ENCODE assay signal across 36 cellular contexts in genomic region chr1:53044926-53045325, GRCh38. TPM values are rescaled to one million over a fixed set of nuclear protein-coding genes. Genes with fewer than 3 reads are reported as not detected.
"Had no signal": no experiment of that assay in that cellular context is flagged by ENCODE, and none has a peak within 500 bp of the region (broad histone marks: within the 10 kb centered on the region; RNA-seq: fewer than 3 reads in every experiment).

No MANE protein-coding gene starts in this region.

- H3K4me1 Mint-ChIP-seq: activated T-helper 17 cell treated with anti-CD3 and anti-CD28 coated beads, Interleukin-2, amount 50 U/mL, for 72 hours had no signal

- H3K9me3 Mint-ChIP-seq: activated CD4-positive, alpha-beta memory T cell treated with anti-CD3 and anti-CD28 coated beads for 36 hours; activated CD4-positive, alpha-beta T cell treated with anti-CD3 and anti-CD28 coated beads, Interleukin-2, amount 10 ng/mL, durations not matched to agents 24 days and 14 days; activated CD8-positive, alpha-beta T cell treated with anti-CD3 and anti-CD28 coated beads for 36 hours; activated naive CD4-positive, alpha-beta T cell treated with anti-CD3 and anti-CD28 coated beads for 36 hours; activated naive CD4-positive, alpha-beta T cell treated with anti-CD3 and anti-CD28 coated beads, Interleukin-2, amount 50 U/mL, for 72 hours; activated naive CD8-positive, alpha-beta T cell treated with anti-CD3 and anti-CD28 coated beads for 36 hours; activated T-cell treated with anti-CD3 and anti-CD28 coated beads, Interleukin-2, amount 50 U/mL, for 4 hours; activated T-cell treated with anti-CD3 and anti-CD28 coated beads, Interleukin-2, amount 50 U/mL, for 72 hours; activated T-helper 1 cell treated with anti-CD3 and anti-CD28 coated beads, Interleukin-12 subunit alpha, Interleukin-12 subunit beta, Interleukin-2, Interleukin-4 antibody, amounts not matched to agents 30 ng/mL and 10 ng/mL and 1 ng/mL, durations not matched to agents 14 hours and 24 hours and 36 hours; activated T-helper 17 cell treated with anti-CD3 and anti-CD28 coated beads, Interleukin-2, amount 50 U/mL, for 72 hours; T-helper 1 cell treated with Interleukin-12 subunit alpha and Interleukin-12 subunit beta and Interleukin-4 antibody, amounts not matched to agents 30 μg/mL and 1 μg/mL, for 36 hours; T-helper 2 cell treated with Interferon-gamma antibody and Interleukin-4, amounts not matched to agents 5 μg/mL and 100 μg/mL, for 36 hours had no signal

- DNase-seq: activated CD4-positive, alpha-beta memory T cell treated with anti-CD3 and anti-CD28 coated beads for 36 hours; activated CD4-positive, alpha-beta T cell treated with anti-CD3 and anti-CD28 coated beads for 4 hours; activated CD4-positive, alpha-beta T cell treated with anti-CD3 and anti-CD28 coated beads, Interleukin-2, amount 10 ng/mL, durations not matched to agents 24 days and 14 days; activated CD4-positive, alpha-beta T cell treated with anti-CD3 and anti-CD28 coated beads, Interleukin-2, amount 50 U/mL, for 1 hour; activated CD4-positive, alpha-beta T cell treated with anti-CD3 and anti-CD28 coated beads, Interleukin-2, amount 50 U/mL, for 4 hours; activated CD4-positive, CD25-positive, alpha-beta regulatory T cell; activated CD8-positive, alpha-beta memory T cell treated with anti-CD3 and anti-CD28 coated beads, Interleukin-2, amount 50 U/mL, for 4 hours; activated CD8-positive, alpha-beta T cell treated with anti-CD3 and anti-CD28 coated beads for 36 hours; activated effector memory CD4-positive, alpha-beta T cell treated with anti-CD3 and anti-CD28 coated beads, Interleukin-2, amount 50 U/mL, for 16 hours; activated gamma-delta T cell treated with Interleukin-2 at 50 U/mL for 16 hours; activated naive CD4-positive, alpha-beta T cell; activated naive CD4-positive, alpha-beta T cell treated with anti-CD3 and anti-CD28 coated beads for 36 hours; activated naive CD4-positive, alpha-beta T cell treated with anti-CD3 and anti-CD28 coated beads, Interleukin-2, amount 50 U/mL, for 16 hours; activated naive CD8-positive, alpha-beta T cell treated with anti-CD3 and anti-CD28 coated beads for 36 hours; activated T-cell treated with anti-CD3 and anti-CD28 coated beads for 4 hours; activated T-cell treated with anti-CD3 and anti-CD28 coated beads, Interleukin-2, amount 50 U/mL, for 1 hour; activated T-cell treated with anti-CD3 and anti-CD28 coated beads, Interleukin-2, amount 50 U/mL, for 4 hours; activated T-cell treated with anti-CD3 and anti-CD28 coated beads, Interleukin-2, amount 50 U/mL, for 72 hours; adrenal gland; amniotic stem cell; aorta; body of pancreas; brain microvascular endothelial cell; central memory CD4-positive, alpha-beta T cell; T-helper 1 cell; T-helper 2 cell; T-helper 9 cell had no signal

- H3K4me3 ChIP-seq: adrenal gland, body of pancreas, breast epithelium had no signal

- H3K4me3 Mint-ChIP-seq: activated CD4-positive, alpha-beta memory T cell treated with anti-CD3 and anti-CD28 coated beads for 36 hours; activated CD4-positive, alpha-beta T cell treated with anti-CD3 and anti-CD28 coated beads, Interleukin-2, amount 10 ng/mL, durations not matched to agents 24 days and 14 days; activated CD8-positive, alpha-beta T cell treated with anti-CD3 and anti-CD28 coated beads for 36 hours; activated naive CD4-positive, alpha-beta T cell treated with anti-CD3 and anti-CD28 coated beads for 36 hours; activated naive CD8-positive, alpha-beta T cell treated with anti-CD3 and anti-CD28 coated beads for 36 hours; activated T-cell treated with anti-CD3 and anti-CD28 coated beads, Interleukin-2, amount 50 U/mL, for 4 hours; activated T-cell treated with anti-CD3 and anti-CD28 coated beads, Interleukin-2, amount 50 U/mL, for 72 hours; activated T-helper 1 cell treated with anti-CD3 and anti-CD28 coated beads, Interleukin-12 subunit alpha, Interleukin-12 subunit beta, Interleukin-2, Interleukin-4 antibody, amounts not matched to agents 30 ng/mL and 10 ng/mL and 1 ng/mL, durations not matched to agents 14 hours and 24 hours and 36 hours; activated T-helper 17 cell treated with anti-CD3 and anti-CD28 coated beads, Interleukin-2, amount 50 U/mL, for 72 hours; T-helper 1 cell treated with Interleukin-12 subunit alpha and Interleukin-12 subunit beta and Interleukin-4 antibody, amounts not matched to agents 30 μg/mL and 1 μg/mL, for 36 hours; T-helper 2 cell treated with Interferon-gamma antibody and Interleukin-4, amounts not matched to agents 5 μg/mL and 100 μg/mL, for 36 hours had no signal

- H3K27ac ChIP-seq: adrenal gland, body of pancreas, brain microvascular endothelial cell, breast epithelium, VCaP had no signal

- H3K27me3 Mint-ChIP-seq: activated CD4-positive, alpha-beta memory T cell treated with anti-CD3 and anti-CD28 coated beads for 36 hours; activated CD4-positive, alpha-beta T cell treated with anti-CD3 and anti-CD28 coated beads, Interleukin-2, amount 10 ng/mL, durations not matched to agents 24 days and 14 days; activated CD8-positive, alpha-beta T cell treated with anti-CD3 and anti-CD28 coated beads for 36 hours; activated naive CD8-positive, alpha-beta T cell treated with anti-CD3 and anti-CD28 coated beads for 36 hours; activated T-helper 17 cell treated with anti-CD3 and anti-CD28 coated beads, Interleukin-2, amount 50 U/mL, for 72 hours had no signal

- ATAC-seq: activated CD4-positive, CD25-positive, alpha-beta regulatory T cell treated with anti-CD3 and anti-CD28 coated beads, Interleukin-2, amount 50 U/mL, for 24 hours; activated CD8-positive, alpha-beta T cell treated with anti-CD3 and anti-CD28 coated beads for 36 hours; activated naive CD4-positive, alpha-beta T cell treated with anti-CD3 and anti-CD28 coated beads, Interleukin-2, amount 50 U/mL, for 72 hours; activated T-cell treated with anti-CD3 and anti-CD28 coated beads, Interleukin-2, amount 50 U/mL, for 4 hours; activated T-cell treated with anti-CD3 and anti-CD28 coated beads, Interleukin-2, amount 50 U/mL, for 72 hours; activated T-helper 17 cell treated with anti-CD3 and anti-CD28 coated beads, Interleukin-2, amount 50 U/mL, for 72 hours; body of pancreas had no signal

- H3K27me3 ChIP-seq: adrenal gland, body of pancreas, brain microvascular endothelial cell, breast epithelium had no signal

- H3K36me3 ChIP-seq: brain microvascular endothelial cell, breast epithelium had no signal

- H3K9me3 ChIP-seq: adrenal gland, body of pancreas, breast epithelium had no signal

- H3K4me1 ChIP-seq: breast epithelium had no signal

- H3K27ac Mint-ChIP-seq: activated CD4-positive, alpha-beta memory T cell treated with anti-CD3 and anti-CD28 coated beads for 36 hours; activated CD4-positive, alpha-beta T cell treated with anti-CD3 and anti-CD28 coated beads, Interleukin-2, amount 10 ng/mL, durations not matched to agents 24 days and 14 days; activated CD8-positive, alpha-beta T cell treated with anti-CD3 and anti-CD28 coated beads for 36 hours; activated naive CD4-positive, alpha-beta T cell treated with anti-CD3 and anti-CD28 coated beads for 36 hours; activated naive CD8-positive, alpha-beta T cell treated with anti-CD3 and anti-CD28 coated beads for 36 hours; activated T-cell treated with anti-CD3 and anti-CD28 coated beads, Interleukin-2, amount 50 U/mL, for 72 hours; activated T-helper 1 cell treated with anti-CD3 and anti-CD28 coated beads, Interleukin-12 subunit alpha, Interleukin-12 subunit beta, Interleukin-2, Interleukin-4 antibody, amounts not matched to agents 30 ng/mL and 10 ng/mL and 1 ng/mL, durations not matched to agents 14 hours and 24 hours and 36 hours; activated T-helper 17 cell treated with anti-CD3 and anti-CD28 coated beads, Interleukin-2, amount 50 U/mL, for 72 hours; T-helper 1 cell treated with Interleukin-12 subunit alpha and Interleukin-12 subunit beta and Interleukin-4 antibody, amounts not matched to agents 30 μg/mL and 1 μg/mL, for 36 hours; T-helper 2 cell treated with Interferon-gamma antibody and Interleukin-4, amounts not matched to agents 5 μg/mL and 100 μg/mL, for 36 hours had no signal

RNA-seq across cellular contexts. Expression of gene PODN, which starts 17.1 kb away (rescaled TPM):
- total RNA-seq: activated CD4-positive, alpha-beta memory T cell treated with anti-CD3 and anti-CD28 coated beads for 36 hours; activated CD4-positive, alpha-beta T cell treated with anti-CD3 and anti-CD28 coated beads, Interleukin-2, amount 10 ng/mL, durations not matched to agents 24 days and 14 days; activated CD8-positive, alpha-beta memory T cell treated with anti-CD3 and anti-CD28 coated beads for 36 hours; activated CD8-positive, alpha-beta T cell treated with anti-CD3 and anti-CD28 coated beads for 36 hours; activated naive CD4-positive, alpha-beta T cell treated with anti-CD3 and anti-CD28 coated beads for 36 hours; activated naive CD4-positive, alpha-beta T cell treated with anti-CD3 and anti-CD28 coated beads, Interleukin-2, amount 50 U/mL, for 72 hours; activated naive CD8-positive, alpha-beta T cell treated with anti-CD3 and anti-CD28 coated beads for 36 hours; activated T-cell treated with anti-CD3 and anti-CD28 coated beads, Interleukin-2, amount 50 U/mL, for 72 hours; activated T-helper 1 cell treated with anti-CD3 and anti-CD28 coated beads, Interleukin-12 subunit alpha, Interleukin-12 subunit beta, Interleukin-2, Interleukin-4 antibody, amounts not matched to agents 30 ng/mL and 10 ng/mL and 1 ng/mL, durations not matched to agents 14 hours and 24 hours and 36 hours; activated T-helper 17 cell treated with anti-CD3 and anti-CD28 coated beads, Interleukin-2, amount 50 U/mL, for 72 hours had no signal
